In genomic region chr3:23811919-23812318, GRCh38 we compare ENCODE assay signal across 10 cellular contexts. TPM values are rescaled to one million over a fixed set of nuclear protein-coding genes. Genes with fewer than 3 reads are reported as not detected.
A peak's percentile ranks its signal among the peaks of the same experiment; 100 is the strongest.
DNase-seq lines count a peak whose midpoint lies in the region; ATAC-seq and TF ChIP-seq lines count a peak whose summit lies in the region.
"Had no signal": no experiment of that assay in that cellular context is flagged by ENCODE, and none has a peak within 500 bp of the region (broad histone marks: within the 10 kb centered on the region; RNA-seq: fewer than 3 reads in every experiment).

No MANE protein-coding gene starts in this region.

- peaks cover 23% of the 10 kb centered on the region for H4K20me1 ChIP-seq in OCI-LY7 (ENCODE audit: insufficient read depth, low read length)
- peaks cover 17% of the 10 kb centered on the region for H4K20me1 ChIP-seq in osteoblast (ENCODE audit: insufficient read depth, low read length)

- H3K9me2 ChIP-seq in OCI-LY7 (ENCODE audit: insufficient read depth, low read length), result no peaks in the 10 kb centered on the region

- no peak overlapping the region for H2AFZ ChIP-seq in OCI-LY7 (ENCODE audit: low read length)
- H2AFZ ChIP-seq in osteoblast (ENCODE audit: low read length), result no peak overlapping the region

- CTCF ChIA-PET in activated CD4-positive, alpha-beta T cell treated with anti-CD3 and anti-CD28 coated beads for 36 hours (lab: Charles Lee), result interaction anchor here (0.7 kb wide), 1 partner anchor 132 kb away, joined by 3 read pairs; no protein-coding TSS in a partner anchor
- CTCF ChIA-PET in OCI-LY7 (lab: Charles Lee; ENCODE audit: unreplicated experiment), result interaction anchor here (0.6 kb wide), 1 partner anchor 16 kb away, joined by 3 read pairs; no protein-coding TSS in a partner anchor

- POLR2A ChIA-PET in activated CD4-positive, alpha-beta T cell treated with anti-CD3 and anti-CD28 coated beads for 36 hours (lab: Charles Lee), result interaction anchor here (2.4 kb wide), 1 partner anchor 105 kb away, joined by 7 read pairs; the partner anchor contains the start of genes NKIRAS1 and RPL15
- POLR2A ChIA-PET in OCI-LY7 (lab: Charles Lee), result interaction anchor here (0.6 to 1.2 kb wide), 12 partner anchors 15 to 832 kb away, joined by 3 to 7 read pairs (median 3); no protein-coding TSS in a partner anchor

- peaks cover 33% of the 10 kb centered on the region for H3K36me3 Mint-ChIP-seq in activated CD4-positive, alpha-beta T cell treated with anti-CD3 and anti-CD28 coated beads for 36 hours (ENCODE audit: low read depth)

- no peak for DNase-seq in activated CD4-positive, alpha-beta T cell treated with anti-CD3 and anti-CD28 coated beads for 36 hours
- DNase-seq in activated CD4-positive, alpha-beta T cell treated with anti-CD3 and anti-CD28 coated beads for 48 hours, result no peak
- DNase-seq in OCI-LY7 (ENCODE audit: low spot score) (no peak), osteoblast (ENCODE audit: insufficient read length, low spot score, missing footprints) (peak; percentile 17), NCI-H345 treated with DMSO at 0.1 percent for 48 hours (lab: John Stamatoyannopoulos, UW; ENCODE audit: unreplicated experiment) (no peak), vagina (ENCODE audit: extremely low spot score in 2 of 2) (no peak), NCI-H82 treated with DMSO at 0.1 percent for 48 hours (lab: John Stamatoyannopoulos, UW; ENCODE audit: unreplicated experiment) (no peak)
- DNase-seq: activated effector memory CD4-positive, alpha-beta T cell treated with Interleukin-2 at 50 U/mL for 16 hours; kidney had no signal

- H3K79me2 ChIP-seq in OCI-LY7 (ENCODE audit: insufficient read depth, low read depth, low read length) (peaks cover 83% of the 10 kb centered on the region; the same call in 1 of the 2 replicates), osteoblast (ENCODE audit: insufficient read depth, low read length) (peaks cover 64% of the 10 kb centered on the region)

- H3K36me3 ChIP-seq in OCI-LY7 (ENCODE audit: insufficient read depth, low read length) (peaks cover 78% of the 10 kb centered on the region), osteoblast (ENCODE audit: insufficient read depth, low read length) (peaks cover 9% of the 10 kb centered on the region), vagina (no peaks in the 10 kb centered on the region)

- H3K9me3 ChIP-seq in OCI-LY7 (ENCODE audit: low read length), result no peaks in the 10 kb centered on the region
- no peaks in the 10 kb centered on the region for H3K9me3 ChIP-seq in osteoblast (ENCODE audit: low read depth, low read length)
- H3K9me3 ChIP-seq in vagina, result no peaks in the 10 kb centered on the region

- peak overlapping the region; percentile 94 for H3K4me3 Mint-ChIP-seq in activated CD4-positive, alpha-beta T cell treated with anti-CD3 and anti-CD28 coated beads for 36 hours

- H3K27ac ChIP-seq in OCI-LY7 (ENCODE audit: low read depth, low read length, poor library complexity, severe bottlenecking) (no peak overlapping the region), osteoblast (ENCODE audit: low read depth, low read length) (no peak overlapping the region), vagina (no peak overlapping the region)

- BruUV-seq in OCI-LY7 (replicated peaks; lab: Mats Ljungman, UMichigan), result no TSS peak

- H3K4me3 ChIP-seq in OCI-LY7 (ENCODE audit: low read depth, low read length, poor library complexity, severe bottlenecking) (no peak overlapping the region), osteoblast (ENCODE audit: insufficient read depth, low read length) (no peak overlapping the region), vagina (no peak overlapping the region)

- no peaks in the 10 kb centered on the region for H3K9me3 Mint-ChIP-seq in activated CD4-positive, alpha-beta T cell treated with anti-CD3 and anti-CD28 coated beads for 36 hours (ENCODE audit: low read depth)

- H3K4me1 ChIP-seq in OCI-LY7 (ENCODE audit: insufficient read depth, low read length, poor library complexity, severe bottlenecking) (peaks cover 49% of the 10 kb centered on the region), osteoblast (ENCODE audit: insufficient read depth, low read length) (peaks cover 14% of the 10 kb centered on the region), vagina (peaks cover 49% of the 10 kb centered on the region)

- peak overlapping the region; percentile 58 for H3K27ac Mint-ChIP-seq in activated CD4-positive, alpha-beta T cell treated with anti-CD3 and anti-CD28 coated beads for 36 hours

- H3K4me2 ChIP-seq in OCI-LY7 (ENCODE audit: low read length) (peak overlapping the region; percentile 70), osteoblast (ENCODE audit: insufficient read depth, low read length) (no peak overlapping the region)

- no peak for TF ChIP-seq POLR2A in vagina (IDR thresholded peaks at IDR 0.05)

- TF ChIP-seq CTCF in OCI-LY7 (conservative IDR thresholded peaks at IDR 0.05; ENCODE audit: low read length) (no peak), osteoblast (IDR thresholded peaks at IDR 0.05; ENCODE audit: extremely low read depth, low read depth, low read length) (no peak), vagina (IDR thresholded peaks at IDR 0.05) (no peak)

- intact Hi-C loops in activated CD4-positive, alpha-beta T cell treated with anti-CD3 and anti-CD28 coated beads for 36 hours (cut with DNase I, micrococcal nuclease), result loop anchor here (5.0 kb wide), 3 partner anchors 105 to 1970 kb away; partner anchors contain the start of genes NGLY1 (in 1 of the 2), NKIRAS1 (in 1 of the 2), RPL15 (in 1 of the 2) and TOP2B (in 1 of the 2)
- intact Hi-C loops in OCI-LY7 (cut with micrococcal nuclease; ENCODE audit: unreplicated experiment) (loop anchor here (5.0 kb wide), 1 partner anchor 45 kb away; no protein-coding TSS in a partner anchor), vagina (cut with DNase I) (no loop called here)

- no peaks in the 10 kb centered on the region for H3K27me3 Mint-ChIP-seq in activated CD4-positive, alpha-beta T cell treated with anti-CD3 and anti-CD28 coated beads for 36 hours

- ATAC-seq in activated CD4-positive, alpha-beta T cell treated with anti-CD3 and anti-CD28 coated beads for 36 hours, result peak; percentile 58
- peak; percentile 37 for ATAC-seq in HG02642 (IDR thresholded peaks at IDR 0.05; ENCODE audit: poor library complexity, unreplicated experiment)

- peaks cover 61% of the 10 kb centered on the region for H3K4me1 Mint-ChIP-seq in activated CD4-positive, alpha-beta T cell treated with anti-CD3 and anti-CD28 coated beads for 36 hours

- no peaks in the 10 kb centered on the region for H3K27me3 ChIP-seq in osteoblast (ENCODE audit: insufficient read depth, low read length)
- H3K27me3 ChIP-seq in vagina, result no peaks in the 10 kb centered on the region

RNA-seq across cellular contexts. Expression of gene UBE2E1, which starts 6.2 kb away (rescaled TPM):
- 10 to 100 TPM; 86.3 to 93.8 TPM for total RNA-seq in activated CD4-positive, alpha-beta T cell treated with anti-CD3 and anti-CD28 coated beads for 36 hours
- 96.7 and 126 TPM in 2 replicates for total RNA-seq in OCI-LY7 (2014; rRNA removed; shearing (Covaris generic))
- total RNA-seq in OCI-LY7 (2022), result 142 and 167 TPM in 2 replicates
- 89.0 and 98.1 TPM in 2 replicates for total RNA-seq in osteoblast
- total RNA-seq in vagina, result 124 TPM
